8 cellular contexts compared by ENCODE assay signal in the genomic region with DNA sequence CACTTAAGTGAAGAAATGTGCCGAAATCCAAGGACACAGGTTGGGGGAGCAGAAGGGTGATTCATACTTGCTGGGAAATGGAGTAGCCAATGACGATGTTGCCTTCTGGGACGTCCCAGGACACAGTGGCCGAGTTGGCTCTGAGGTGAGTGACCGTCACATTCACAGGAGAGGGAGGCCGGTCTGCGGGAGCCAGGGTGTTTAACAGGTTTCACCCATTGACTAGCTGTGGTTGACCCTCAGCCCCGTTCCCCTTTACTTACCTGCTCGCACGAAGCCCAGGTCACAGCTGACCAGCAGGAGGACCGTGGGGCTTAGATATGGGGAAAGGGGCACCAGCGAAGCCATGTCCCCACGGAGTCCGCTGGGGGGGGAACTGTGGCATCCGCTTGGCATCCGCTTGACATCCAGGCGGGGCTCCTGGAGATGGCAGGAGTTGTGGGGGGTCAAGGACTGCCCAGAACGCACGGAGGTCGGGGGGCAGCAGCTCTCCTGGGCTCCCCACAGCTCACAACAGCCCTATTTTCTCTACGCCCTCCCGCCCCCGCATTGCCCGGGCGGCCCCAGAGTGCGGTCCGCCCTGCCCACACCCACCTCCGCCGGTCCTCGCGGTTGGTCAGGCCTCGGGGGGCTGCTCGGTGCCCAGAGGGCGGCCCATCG. TPM values are rescaled to one million over a fixed set of nuclear protein-coding genes. Genes with fewer than 3 reads are reported as not detected.
DNase-seq lines count a peak whose midpoint lies in the region; TF ChIP-seq lines count a peak whose summit lies in the region.

No MANE protein-coding gene starts in this region.

- H3K9ac ChIP-seq in endocrine pancreas (ENCODE audit: control insufficient read depth, insufficient read depth, low read length) (peak overlapping the region; percentile 80), mucosa of stomach (ENCODE audit: low read length) (peak overlapping the region; percentile 32)

- H3K9me3 ChIP-seq in endocrine pancreas (ENCODE audit: control insufficient read depth, low read length) (no peaks in the 10 kb centered on the region), mucosa of stomach (ENCODE audit: control insufficient read depth, low read length) (no peaks in the 10 kb centered on the region), vagina (no peaks in the 10 kb centered on the region)

- CTCF ChIA-PET in AG04449 (lab: Yijun Ruan, JAX) = interaction anchor here (1.3 kb wide), 1 partner anchor 189 kb away, joined by 5 read pairs; no protein-coding TSS in a partner anchor

- H3K4me3 ChIP-seq in AG04449 (ENCODE audit: low read depth, low read length) (peak overlapping the region; percentile 70), endocrine pancreas (ENCODE audit: control insufficient read depth, insufficient read depth, low read length) (no peak overlapping the region), mucosa of stomach (ENCODE audit: low read length) (no peak overlapping the region), vagina (peak overlapping the region; percentile 53 to 87)

- H3K36me3 ChIP-seq in endocrine pancreas (ENCODE audit: control insufficient read depth, insufficient read depth, low read length) (no peaks in the 10 kb centered on the region), mucosa of stomach (ENCODE audit: control insufficient read depth, insufficient read depth, low read length) (no peaks in the 10 kb centered on the region), vagina (no peaks in the 10 kb centered on the region)

- H3K27ac ChIP-seq in vagina = peak overlapping the region; percentile 34

- H3K27me3 ChIP-seq in endocrine pancreas (ENCODE audit: control insufficient read depth, insufficient read depth, low read length) (no peaks in the 10 kb centered on the region), mucosa of stomach (ENCODE audit: control insufficient read depth, insufficient read depth, low read length) (peaks cover 7% of the 10 kb centered on the region), vagina (no peaks in the 10 kb centered on the region)

- no peaks in the 10 kb centered on the region for H3K4me1 ChIP-seq in endocrine pancreas (ENCODE audit: control insufficient read depth, insufficient read depth, low read length)
- H3K4me1 ChIP-seq in mucosa of stomach (ENCODE audit: control insufficient read depth, insufficient read depth, low read length) = peaks cover 36% of the 10 kb centered on the region
- H3K4me1 ChIP-seq in vagina = peaks cover 15% of the 10 kb centered on the region

- POLR2A ChIA-PET in AG04449 (lab: Yijun Ruan, JAX) = no interaction called here

- TF ChIP-seq CTCF in AG04449 (IDR thresholded peaks at IDR 0.05; ENCODE audit: insufficient read depth, low read length, missing control alignments) (no peak), vagina (IDR thresholded peaks at IDR 0.05) (no peak)

- intact Hi-C loops in vagina (cut with DNase I) = loop anchor here (5.0 kb wide), 1 partner anchor 133 kb away; a partner anchor contains a TSS

- TF ChIP-seq POLR2A in vagina (IDR thresholded peaks at IDR 0.05) = peak in 1 of 2 donors; percentile 35

- DNase-seq in AG04449 (ENCODE audit: low read depth, low spot score) (no peak), M059J (ENCODE audit: low read depth) (peak; percentile 7), vagina (ENCODE audit: extremely low spot score in 2 of 2) (no peak), NCI-H1105 (lab: John Stamatoyannopoulos, UW) (no peak), glomerular visceral epithelial cell (ENCODE audit: extremely low spot score) (no peak), epidermal melanocyte (ENCODE audit: insufficient read length, low spot score) (no peak)

RNA-seq across cellular contexts. Expression of a gene that starts 0.6 kb away (rescaled TPM):
- 2.6 and 3.1 TPM in 2 replicates for total RNA-seq in M059J (2014; rRNA removed; shearing (Covaris generic))
- 18.2 TPM for total RNA-seq in vagina

RNA-seq across cellular contexts. Expression of a gene that starts 2.2 kb away (rescaled TPM):
- not detected in 2 replicates for total RNA-seq in M059J (2014; rRNA removed; shearing (Covaris generic))
- total RNA-seq in vagina = 0.98 TPM

RNA-seq across cellular contexts. Expression of a gene that starts 4.9 kb away (rescaled TPM):
- total RNA-seq in M059J (2014; rRNA removed; shearing (Covaris generic)) = 2.8 and 5.7 TPM in 2 replicates
- total RNA-seq in vagina = 30.7 TPM

RNA-seq across cellular contexts. Expression of a gene that starts 52.2 kb away (rescaled TPM):
- not detected in 2 replicates for total RNA-seq in M059J (2014; rRNA removed; shearing (Covaris generic))
- 3.9 TPM for total RNA-seq in vagina

Comparison
In these comparisons a context has a peak if more than half of its experiments do, and no peak if none do; other contexts are left out.
1. H3K4me3 ChIP-seq: peak in AG04449 (single experiment) and vagina (2 of 2); none in endocrine pancreas (single experiment) and mucosa of stomach (single experiment).